34 cellular contexts compared by ENCODE assay signal in the genomic region with DNA sequence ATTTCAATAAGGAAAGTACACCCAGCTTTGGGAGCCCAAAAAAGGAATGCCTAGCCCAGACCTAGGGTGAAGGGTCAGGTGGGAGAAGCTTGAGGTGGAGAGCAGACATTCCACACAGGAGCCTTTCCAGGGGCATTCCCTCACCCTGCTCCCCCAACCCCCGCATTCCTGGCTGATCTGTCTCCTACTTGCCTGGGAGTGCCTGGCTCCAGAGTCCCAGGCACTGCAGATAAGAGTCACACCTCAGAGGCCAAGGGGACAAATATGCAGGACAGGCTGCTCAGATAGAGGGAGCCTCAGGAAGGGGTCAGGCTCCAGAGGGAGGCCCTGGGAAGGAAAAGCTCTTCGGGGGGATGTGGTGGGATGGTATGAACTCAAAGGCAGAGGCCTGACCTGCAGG. TPM values are rescaled to one million over a fixed set of nuclear protein-coding genes. Genes with fewer than 3 reads are reported as not detected.
DNase-seq lines count a peak whose midpoint lies in the region; ATAC-seq, FAIRE-seq and TF ChIP-seq lines count a peak whose summit lies in the region.
"Had no signal": no experiment of that assay in that cellular context is flagged by ENCODE, and none has a peak within 500 bp of the region (broad histone marks: within the 10 kb centered on the region; RNA-seq: fewer than 3 reads in every experiment).

No MANE protein-coding gene starts in this region.

- no peak overlapping the region for H4K5ac ChIP-seq in H1 (ENCODE audit: insufficient read length, low read depth, low read length)

- BruUV-seq in HCT116 (replicated peaks; lab: Mats Ljungman, UMichigan): no TSS peak

- no peak for ATAC-seq in HCT116
- no peak for ATAC-seq in sciatic nerve
- no peak for ATAC-seq in HG02884 (IDR thresholded peaks at IDR 0.05; ENCODE audit: unreplicated experiment)
- ATAC-seq in activated naive CD8-positive, alpha-beta T cell treated with anti-CD3 and anti-CD28 coated beads, Interleukin-2, amount 50 U/mL, for 24 hours: no peak
- ATAC-seq: gastroesophageal sphincter; naive thymus-derived CD8-positive, alpha-beta T cell had no signal

- TF ChIP-seq RAD21 in HCT116 (IDR thresholded peaks at IDR 0.05; ENCODE audit: low read depth) (no peak), H1 (IDR thresholded peaks at IDR 0.05 in 1 of 2, conservative IDR thresholded peaks at IDR 0.05 in 1 of 2; ENCODE audit: low read depth in 2 of 2, low read length in 2 of 2) (no peak)

- 84% methylated on average over 2 of the region's 2 CpGs; no CpG with 5 or more reads in 1 of the 2 experiments for WGBS in H1 (ENCODE audit: extremely low coverage in 1 of 2, insufficient coverage in 1 of 2, insufficient read length in 1 of 2, insufficient replicate concordance in 2 of 2, low coverage in 1 of 2, low lambda C conversion rate in 2 of 2, missing lambda C conversion rate in 1 of 2), 2 experiments

- CTCF ChIA-PET in HCT116 (lab: Charles Lee) (no interaction called here), H1 (lab: Charles Lee; ENCODE audit: partially characterized antibody) (interaction anchor here (0.6 to 1.3 kb wide), 4 partner anchors 46 to 141 kb away, joined by 3 to 4 read pairs (median 4); no protein-coding TSS in a partner anchor)

- H3K9me2 ChIP-seq in HCT116 (ENCODE audit: insufficient read depth): no peaks in the 10 kb centered on the region

- no peak overlapping the region for H3K4ac ChIP-seq in H1 (replicated peaks; ENCODE audit: insufficient read length, low read depth, low read length)

- H3K27ac Mint-ChIP-seq in activated naive CD8-positive, alpha-beta T cell treated with anti-CD3 and anti-CD28 coated beads, Interleukin-2, amount 50 U/mL, for 24 hours: no peak overlapping the region
- H3K27ac Mint-ChIP-seq: activated T-cell treated with anti-CD3 and anti-CD28 coated beads, Interleukin-2, amount 50 U/mL, for 24 hours; naive thymus-derived CD8-positive, alpha-beta T cell had no signal

- H3K4me3 Mint-ChIP-seq in activated naive CD8-positive, alpha-beta T cell treated with anti-CD3 and anti-CD28 coated beads, Interleukin-2, amount 50 U/mL, for 24 hours: no peak overlapping the region
- H3K4me3 Mint-ChIP-seq: activated T-cell treated with anti-CD3 and anti-CD28 coated beads, Interleukin-2, amount 50 U/mL, for 24 hours; CD14-positive monocyte; naive thymus-derived CD8-positive, alpha-beta T cell had no signal

- H3K4me1 ChIP-seq in HCT116 (ENCODE audit: control insufficient read depth in 1 of 2, insufficient read depth in 2 of 2, low read length in 2 of 2) (peaks cover 20 to 28% of the 10 kb centered on the region in 2 experiments), H1 (replicated peaks in 1 of 4; ENCODE audit: control insufficient read depth in 3 of 4, insufficient read depth in 4 of 4, low read length in 3 of 4) (peaks cover 7 to 34% (median 17%) of the 10 kb centered on the region in 4 experiments)
- H3K4me1 ChIP-seq: gastroesophageal sphincter had no signal

- H3K4me2 ChIP-seq in HCT116 (ENCODE audit: low read length) (peak overlapping the region; percentile 41), H1 (ENCODE audit: insufficient read depth in 1 of 2, low read depth in 2 of 2, low read length in 2 of 2) (no peak overlapping the region)
- H3K4me2 ChIP-seq: PC-9 had no signal

- TF ChIP-seq POLR2A in HCT116 (IDR thresholded peaks at IDR 0.05; ENCODE audit: borderline replicate concordance, extremely low read depth, insufficient read depth, insufficient read length) (no peak), H1 (IDR thresholded peaks at IDR 0.05; ENCODE audit: control extremely low read depth in 1 of 2, low read depth in 2 of 2, low read length in 2 of 2) (no peak)

- RAD21 ChIA-PET in HCT116 (lab: Charles Lee; ENCODE audit: low non-redundant PET in 1 of 2, low total read pairs in 2 of 2, uncharacterized antibody in 2 of 2, unreplicated experiment in 2 of 2): no interaction called here

- peak overlapping the region; percentile 73; the same call in 1 of the 2 replicates for H2BK15ac ChIP-seq in H1 (ENCODE audit: low read length)

- H3K9me3 ChIP-seq in HCT116 (ENCODE audit: control insufficient read depth in 1 of 2, insufficient read depth in 1 of 2, low read depth in 1 of 2, low read length in 2 of 2) (no peaks in the 10 kb centered on the region), H1 (ENCODE audit: insufficient read depth in 2 of 2, low read depth in 1 of 2, low read length in 1 of 2) (no peaks in the 10 kb centered on the region)
- H3K9me3 ChIP-seq: gastroesophageal sphincter had no signal

- H4K8ac ChIP-seq in H1 (ENCODE audit: extremely low read depth, insufficient read depth, low read length): peak overlapping the region; percentile 60; the same call in 1 of the 2 replicates

- H3K27me3 ChIP-seq in HCT116 (ENCODE audit: insufficient read depth, low read length): peaks cover 12% of the 10 kb centered on the region; the same call in 1 of the 2 replicates
- no peaks in the 10 kb centered on the region; a peak in 1 of 7 replicates for H3K27me3 ChIP-seq in H1 (replicated peaks in 1 of 4; ENCODE audit: control insufficient read depth in 3 of 4, extremely low read depth in 1 of 4, insufficient read depth in 3 of 4, low read length in 3 of 4)

- H2AFZ ChIP-seq in HCT116 (ENCODE audit: low read depth, low read length, poor library complexity, severe bottlenecking) (no peak overlapping the region), H1 (ENCODE audit: low read length) (no peak overlapping the region)
- H2AFZ ChIP-seq: PC-9 had no signal

- H3K79me1 ChIP-seq in H1 (ENCODE audit: low read depth, low read length): no peaks in the 10 kb centered on the region

- H3K27me3 Mint-ChIP-seq in activated naive CD8-positive, alpha-beta T cell treated with anti-CD3 and anti-CD28 coated beads, Interleukin-2, amount 50 U/mL, for 24 hours: peaks cover 28% of the 10 kb centered on the region

- H3K9ac ChIP-seq in HCT116 (ENCODE audit: low read length) (no peak overlapping the region), H1 (replicated peaks in 1 of 4; ENCODE audit: extremely low read depth in 1 of 4, low read depth in 3 of 4, low read length in 3 of 4) (no peak overlapping the region)

- no peaks in the 10 kb centered on the region; the same call in 1 of the 2 replicates for H3K23me2 ChIP-seq in H1 (ENCODE audit: low read depth, low read length)

- no peak overlapping the region for H2BK5ac ChIP-seq in H1 (ENCODE audit: low read depth, low read length)

- TF ChIP-seq CTCF in HCT116 (IDR thresholded peaks at IDR 0.05 in 2 of 3, conservative IDR thresholded peaks at IDR 0.05 in 1 of 3; ENCODE audit: borderline replicate concordance in 1 of 3, insufficient read depth in 1 of 3, low read depth in 2 of 3, low read length in 2 of 3): no peak
- no peak for TF ChIP-seq CTCF in H1 (IDR thresholded peaks at IDR 0.05; ENCODE audit: control extremely low read depth in 1 of 3, insufficient read depth in 1 of 3, low read depth in 1 of 3, low read length in 3 of 3)

- H3K4me3 ChIP-seq in HCT116 (replicated peaks in 1 of 2; ENCODE audit: low read depth in 1 of 2, low read length in 2 of 2) (no peak overlapping the region), H1 (ENCODE audit: extremely low read depth in 1 of 4, insufficient read depth in 2 of 4, low read depth in 3 of 4, low read length in 4 of 4) (no peak overlapping the region)
- H3K4me3 ChIP-seq: gastroesophageal sphincter, PC-9 had no signal

- no peaks in the 10 kb centered on the region for H4K20me1 ChIP-seq in HCT116 (ENCODE audit: insufficient read depth)
- no peaks in the 10 kb centered on the region for H4K20me1 ChIP-seq in H1 (replicated peaks in 1 of 2; ENCODE audit: control insufficient read depth in 1 of 2, insufficient read depth in 2 of 2, low read length in 2 of 2)

- no peaks in the 10 kb centered on the region for H3K9me3 Mint-ChIP-seq in activated naive CD8-positive, alpha-beta T cell treated with anti-CD3 and anti-CD28 coated beads, Interleukin-2, amount 50 U/mL, for 24 hours
- H3K9me3 Mint-ChIP-seq: activated T-cell treated with anti-CD3 and anti-CD28 coated beads, Interleukin-2, amount 50 U/mL, for 24 hours; naive thymus-derived CD8-positive, alpha-beta T cell had no signal

- H3K36me3 Mint-ChIP-seq in activated naive CD8-positive, alpha-beta T cell treated with anti-CD3 and anti-CD28 coated beads, Interleukin-2, amount 50 U/mL, for 24 hours (ENCODE audit: low read depth): no peaks in the 10 kb centered on the region
- H3K36me3 Mint-ChIP-seq: CD14-positive monocyte; naive thymus-derived CD8-positive, alpha-beta T cell had no signal

- H3K27ac ChIP-seq in HCT116 (ENCODE audit: low read depth, low read length) (no peak overlapping the region), H1 (ENCODE audit: low read depth, low read length) (no peak overlapping the region)
- H3K27ac ChIP-seq: gastroesophageal sphincter, VCaP had no signal

- TF ChIP-seq EP300 in H1 (IDR thresholded peaks at IDR 0.05; ENCODE audit: borderline replicate concordance in 1 of 2, low read depth in 2 of 2, low read length in 2 of 2): no peak

- no peak overlapping the region for H2AK5ac ChIP-seq in H1 (ENCODE audit: low read depth, low read length)

- DNase-seq in HCT116 (ENCODE audit: low read depth, low spot score): no peak
- no peak for DNase-seq in H1 (ENCODE audit: low read depth in 1 of 2, low spot score in 2 of 2)
- peak; percentile 41 for DNase-seq in iPS-NIHi11 (ENCODE audit: low spot score)
- DNase-seq in sciatic nerve (ENCODE audit: low spot score): peak; percentile 12
- DNase-seq in glomerular visceral epithelial cell (ENCODE audit: extremely low spot score): no peak
- no peak for DNase-seq in activated naive CD8-positive, alpha-beta T cell treated with anti-CD3 and anti-CD28 coated beads, Interleukin-2, amount 50 U/mL, for 24 hours
- DNase-seq: activated CD4-positive, alpha-beta T cell treated with anti-CD3 and anti-CD28 coated beads for 48 hours; activated gamma-delta T cell; activated T-cell treated with anti-CD3 and anti-CD28 coated beads, Interleukin-2, amount 50 U/mL, for 24 hours; Calu3; cerebellar nuclear complex; DND-41; midbrain; naive thymus-derived CD8-positive, alpha-beta T cell; NCI-H1694; NCI-H526; NK-92 treated with Interleukin-12 subunit alpha and Interleukin-12 subunit beta, amount 100 ng/mL, for 24 hours; PC-9; SHP77 treated with DMSO at 0.1 percent for 48 hours; stimulated activated CD4-positive, alpha-beta T cell treated with anti-CD3 and anti-CD28 coated beads, Interleukin-4, amount 100 ng/mL, for 1 hour; substantia nigra; T-helper 9 cell had no signal

- no peak overlapping the region for H2BK120ac ChIP-seq in H1 (replicated peaks; ENCODE audit: low read depth, low read length)

- no peaks in the 10 kb centered on the region for H3K36me3 ChIP-seq in HCT116 (ENCODE audit: control insufficient read depth in 1 of 2, insufficient read depth in 2 of 2, low read length in 2 of 2)
- H3K36me3 ChIP-seq in H1 (ENCODE audit: control insufficient read depth in 2 of 4, insufficient read depth in 4 of 4, low read length in 3 of 4): no peaks in the 10 kb centered on the region
- H3K36me3 ChIP-seq: gastroesophageal sphincter had no signal

- POLR2A ChIA-PET in HCT116 (lab: Charles Lee) (no interaction called here), H1 (lab: Charles Lee; ENCODE audit: partially characterized antibody) (interaction anchor here (0.8 to 1.7 kb wide), 2 partner anchors 19 to 23 kb away, joined by 3 read pairs; no protein-coding TSS in a partner anchor)

- H3K56ac ChIP-seq in H1 (replicated peaks; ENCODE audit: insufficient read length, low read depth, low read length): no peak overlapping the region

- H4K91ac ChIP-seq in H1 (replicated peaks; ENCODE audit: insufficient read length, low read length): no peak overlapping the region

- H2BK20ac ChIP-seq in H1 (ENCODE audit: low read length): peak overlapping the region; percentile 34; the same call in 1 of the 2 replicates

- H3K14ac ChIP-seq in H1 (ENCODE audit: insufficient read length): no peak overlapping the region

- H3K79me2 ChIP-seq in HCT116 (ENCODE audit: insufficient read depth, low read length) (no peaks in the 10 kb centered on the region), H1 (ENCODE audit: control insufficient read depth in 1 of 2, insufficient read depth in 2 of 2, low read length in 2 of 2) (no peaks in the 10 kb centered on the region)

- no peaks in the 10 kb centered on the region for H3K4me1 Mint-ChIP-seq in activated naive CD8-positive, alpha-beta T cell treated with anti-CD3 and anti-CD28 coated beads, Interleukin-2, amount 50 U/mL, for 24 hours
- H3K4me1 Mint-ChIP-seq: naive thymus-derived CD8-positive, alpha-beta T cell had no signal

- no peak overlapping the region for H3K23ac ChIP-seq in H1 (ENCODE audit: insufficient read length)

- H3K18ac ChIP-seq in H1 (ENCODE audit: extremely low read depth, low read length): no peak overlapping the region

- intact Hi-C loops in HCT116 (cut with micrococcal nuclease) (no loop called here), sciatic nerve (cut with DNase I) (loop anchor here (5.0 kb wide), 1 partner anchor 1787 kb away; no protein-coding TSS in a partner anchor)

- FAIRE-seq in H1 (lab: Jason Lieb, UNC): no peak
- FAIRE-seq: endothelial cell of umbilical vein, GM18507 had no signal

- 0 out of 2 replicates have a peak overlapping the region, but pooled peaks have one; percentile 30 for H2BK12ac ChIP-seq in H1 (ENCODE audit: low read depth, low read length)

RNA-seq across cellular contexts. Expression of a gene that starts 20.8 kb away (rescaled TPM):
- total RNA-seq in HCT116 (2021; ENCODE audit: unreplicated experiment) (1.7 TPM), sciatic nerve (not detected)
- 0.56 and 0.60 TPM in 2 replicates for polyA plus RNA-seq in HCT116 (2012)
- 8.5 and 9.3 TPM in 2 replicates for total RNA-seq in H1 (2021; fragmentation: NEBNext Ultra II Directional; extraction: Animal tissue kit (Norgen Biotek cat#: 25700))
- polyA plus RNA-seq in H1 (2011; rRNA removed): 3.7 and 4.1 TPM in 2 replicates
- 1.8 TPM for polyA plus RNA-seq in H1 (2011; cell fraction: cytosol; rRNA removed)
- 4.5 TPM for polyA plus RNA-seq in H1 (2011; cell fraction: nucleus; rRNA removed)
- 8.5 to 11.8 TPM (median 9.7 TPM) in 4 replicates for polyA plus RNA-seq in H1 (2012, experiment 1 of 2)
- polyA plus RNA-seq in H1 (2012, experiment 2 of 2): 8.7 TPM
- 5.8 TPM for polyA plus RNA-seq in H1 (2013, experiment 1 of 2)
- polyA plus RNA-seq in H1 (2013, experiment 2 of 2): 6.7 TPM
- 5.0 and 5.7 TPM in 2 replicates for polyA minus RNA-seq in H1 (2011; rRNA and poly(A)+ RNA removed)
- 4.4 TPM for polyA minus RNA-seq in H1 (2011; cell fraction: cytosol; rRNA and poly(A)+ RNA removed)
- 7.2 TPM for polyA minus RNA-seq in H1 (2011; cell fraction: nucleus; rRNA and poly(A)+ RNA removed)
- total RNA-seq: activated CD8-positive, alpha-beta memory T cell treated with anti-CD3 and anti-CD28 coated beads for 36 hours; endothelial cell of umbilical vein; fibroblast of lung; IMR-90; naive thymus-derived CD8-positive, alpha-beta T cell; osteoblast; PC-9 had no signal
- polyA plus RNA-seq: CD14-positive monocyte; fibroblast of lung; IMR-90; naive thymus-derived CD8-positive, alpha-beta T cell had no signal

RNA-seq across cellular contexts. Expression of a gene that starts 53.4 kb away (rescaled TPM):
- not detected for total RNA-seq in HCT116 (2021; ENCODE audit: unreplicated experiment)
- polyA plus RNA-seq in HCT116 (2012): not detected in 2 replicates
- total RNA-seq in H1 (2021; fragmentation: NEBNext Ultra II Directional; extraction: Animal tissue kit (Norgen Biotek cat#: 25700)): not detected in 2 replicates
- polyA plus RNA-seq in H1 (2011; rRNA removed): 0.12 TPM in 1 of 2 replicates, not detected in the other
- 0.10 TPM for polyA plus RNA-seq in H1 (2011; cell fraction: cytosol; rRNA removed)
- polyA plus RNA-seq in H1 (2011; cell fraction: nucleus; rRNA removed): not detected
- polyA plus RNA-seq in H1 (2012, experiment 1 of 2): not detected in 4 replicates
- not detected for polyA plus RNA-seq in H1 (2012, experiment 2 of 2)
- polyA plus RNA-seq in H1 (2013, experiment 1 of 2): not detected
- not detected for polyA plus RNA-seq in H1 (2013, experiment 2 of 2)
- not detected in 2 replicates for polyA minus RNA-seq in H1 (2011; rRNA and poly(A)+ RNA removed)
- polyA minus RNA-seq in H1 (2011; cell fraction: cytosol; rRNA and poly(A)+ RNA removed): not detected
- polyA minus RNA-seq in H1 (2011; cell fraction: nucleus; rRNA and poly(A)+ RNA removed): not detected
- not detected for total RNA-seq in sciatic nerve
- total RNA-seq: activated CD8-positive, alpha-beta memory T cell treated with anti-CD3 and anti-CD28 coated beads for 36 hours; Calu3; endothelial cell of umbilical vein; fibroblast of lung; gastroesophageal sphincter; IMR-90; naive thymus-derived CD8-positive, alpha-beta T cell; osteoblast; PC-9; renal cortical epithelial cell; ureter had no signal
- polyA plus RNA-seq: CD14-positive monocyte, endothelial cell of umbilical vein, fibroblast of lung, IMR-90 had no signal

Comparison
In these comparisons a context has a peak if more than half of its experiments do, and no peak if none do; other contexts are left out.
1. DNase-seq: peak in iPS-NIHi11 (single experiment) and sciatic nerve (single experiment); none in HCT116 (single experiment), H1 (0 of 2), glomerular visceral epithelial cell (single experiment) and activated naive CD8-positive, alpha-beta T cell treated with anti-CD3 and anti-CD28 coated beads, Interleukin-2, amount 50 U/mL, for 24 hours (single experiment).